1 cellular context compared by ENCODE assay signal in the genomic region with DNA sequence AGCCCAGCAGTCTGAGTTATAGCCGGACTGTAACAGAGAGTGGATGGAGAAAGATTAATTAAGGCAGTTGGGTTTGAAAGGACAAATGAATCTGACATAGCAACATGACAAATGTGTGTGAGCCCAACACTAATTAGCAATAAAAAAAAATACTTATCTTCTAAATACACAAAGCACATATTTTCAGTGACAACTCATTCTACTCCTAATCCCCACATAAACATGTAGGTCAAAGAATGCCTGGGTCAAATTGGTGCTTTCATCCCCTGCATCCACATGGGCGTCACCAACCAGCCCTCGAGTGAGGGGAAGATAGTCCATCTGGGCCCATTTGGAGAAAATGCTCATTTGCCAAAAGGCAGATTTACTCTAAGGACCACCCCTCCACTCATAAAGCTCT.
TF ChIP-seq lines count a peak whose summit lies in the region.

No MANE protein-coding gene starts in this region.

TF ChIP-seq in K562, 482 proteins besides CTCF, POLR2A, EP300 and RAD21 (continued from another document):
- TF ChIP-seq, protein P1, sequence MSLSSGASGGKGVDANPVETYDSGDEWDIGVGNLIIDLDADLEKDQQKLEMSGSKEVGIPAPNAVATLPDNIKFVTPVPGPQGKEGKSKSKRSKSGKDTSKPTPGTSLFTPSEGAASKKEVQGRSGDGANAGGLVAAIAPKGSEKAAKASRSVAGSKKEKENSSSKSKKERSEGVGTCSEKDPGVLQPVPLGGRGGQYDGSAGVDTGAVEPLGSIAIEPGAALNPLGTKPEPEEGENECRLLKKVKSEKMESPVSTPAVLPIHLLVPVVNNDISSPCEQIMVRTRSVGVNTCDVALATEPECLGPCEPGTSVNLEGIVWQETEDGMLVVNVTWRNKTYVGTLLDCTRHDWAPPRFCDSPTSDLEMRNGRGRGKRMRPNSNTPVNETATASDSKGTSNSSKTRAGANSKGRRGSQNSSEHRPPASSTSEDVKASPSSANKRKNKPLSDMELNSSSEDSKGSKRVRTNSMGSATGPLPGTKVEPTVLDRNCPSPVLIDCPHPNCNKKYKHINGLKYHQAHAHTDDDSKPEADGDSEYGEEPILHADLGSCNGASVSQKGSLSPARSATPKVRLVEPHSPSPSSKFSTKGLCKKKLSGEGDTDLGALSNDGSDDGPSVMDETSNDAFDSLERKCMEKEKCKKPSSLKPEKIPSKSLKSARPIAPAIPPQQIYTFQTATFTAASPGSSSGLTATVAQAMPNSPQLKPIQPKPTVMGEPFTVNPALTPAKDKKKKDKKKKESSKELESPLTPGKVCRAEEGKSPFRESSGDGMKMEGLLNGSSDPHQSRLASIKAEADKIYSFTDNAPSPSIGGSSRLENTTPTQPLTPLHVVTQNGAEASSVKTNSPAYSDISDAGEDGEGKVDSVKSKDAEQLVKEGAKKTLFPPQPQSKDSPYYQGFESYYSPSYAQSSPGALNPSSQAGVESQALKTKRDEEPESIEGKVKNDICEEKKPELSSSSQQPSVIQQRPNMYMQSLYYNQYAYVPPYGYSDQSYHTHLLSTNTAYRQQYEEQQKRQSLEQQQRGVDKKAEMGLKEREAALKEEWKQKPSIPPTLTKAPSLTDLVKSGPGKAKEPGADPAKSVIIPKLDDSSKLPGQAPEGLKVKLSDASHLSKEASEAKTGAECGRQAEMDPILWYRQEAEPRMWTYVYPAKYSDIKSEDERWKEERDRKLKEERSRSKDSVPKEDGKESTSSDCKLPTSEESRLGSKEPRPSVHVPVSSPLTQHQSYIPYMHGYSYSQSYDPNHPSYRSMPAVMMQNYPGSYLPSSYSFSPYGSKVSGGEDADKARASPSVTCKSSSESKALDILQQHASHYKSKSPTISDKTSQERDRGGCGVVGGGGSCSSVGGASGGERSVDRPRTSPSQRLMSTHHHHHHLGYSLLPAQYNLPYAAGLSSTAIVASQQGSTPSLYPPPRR (CRISPR knock-in tag; IDR thresholded peaks at IDR 0.05; ENCODE audit: borderline replicate concordance) = 0 out of 2 replicates have a peak, but pooled peaks have one; percentile 34
- TF ChIP-seq, protein P2, sequence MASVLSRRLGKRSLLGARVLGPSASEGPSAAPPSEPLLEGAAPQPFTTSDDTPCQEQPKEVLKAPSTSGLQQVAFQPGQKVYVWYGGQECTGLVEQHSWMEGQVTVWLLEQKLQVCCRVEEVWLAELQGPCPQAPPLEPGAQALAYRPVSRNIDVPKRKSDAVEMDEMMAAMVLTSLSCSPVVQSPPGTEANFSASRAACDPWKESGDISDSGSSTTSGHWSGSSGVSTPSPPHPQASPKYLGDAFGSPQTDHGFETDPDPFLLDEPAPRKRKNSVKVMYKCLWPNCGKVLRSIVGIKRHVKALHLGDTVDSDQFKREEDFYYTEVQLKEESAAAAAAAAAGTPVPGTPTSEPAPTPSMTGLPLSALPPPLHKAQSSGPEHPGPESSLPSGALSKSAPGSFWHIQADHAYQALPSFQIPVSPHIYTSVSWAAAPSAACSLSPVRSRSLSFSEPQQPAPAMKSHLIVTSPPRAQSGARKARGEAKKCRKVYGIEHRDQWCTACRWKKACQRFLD (CRISPR knock-in tag; IDR thresholded peaks at IDR 0.05) = no peak
- no peak for TF ChIP-seq NFIX (CRISPR knock-in tag; IDR thresholded peaks at IDR 0.05; ENCODE audit: low read depth)
- TF ChIP-seq, protein P3, sequence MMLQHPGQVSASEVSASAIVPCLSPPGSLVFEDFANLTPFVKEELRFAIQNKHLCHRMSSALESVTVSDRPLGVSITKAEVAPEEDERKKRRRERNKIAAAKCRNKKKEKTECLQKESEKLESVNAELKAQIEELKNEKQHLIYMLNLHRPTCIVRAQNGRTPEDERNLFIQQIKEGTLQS (IDR thresholded peaks at IDR 0.05) = no peak
- TF ChIP-seq, protein P3 (CRISPR knock-in tag; conservative IDR thresholded peaks at IDR 0.05) = no peak
- TF ChIP-seq KAT7 (CRISPR knock-in tag; IDR thresholded peaks at IDR 0.05; ENCODE audit: borderline replicate concordance) = peak; percentile 35; the same call in 1 of the 2 replicates
- peak; percentile 30 for TF ChIP-seq ZFX (CRISPR knock-in tag; IDR thresholded peaks at IDR 0.05)
- no peak for TF ChIP-seq NFATC3 (IDR thresholded peaks at IDR 0.05)
- no peak for TF ChIP-seq ARID1B (IDR thresholded peaks at IDR 0.05)
- peak; percentile 66 for TF ChIP-seq MEIS2 (IDR thresholded peaks at IDR 0.05; ENCODE audit: partially characterized antibody)
- TF ChIP-seq TCF3 (CRISPR knock-in tag; IDR thresholded peaks at IDR 0.05) = peak; percentile 39; the same call in 1 of the 2 replicates
- no peak for TF ChIP-seq ZNF134 (CRISPR knock-in tag; conservative IDR thresholded peaks at IDR 0.05)
- TF ChIP-seq FIP1L1 (IDR thresholded peaks at IDR 0.05; ENCODE audit: low read depth, low read length, poor library complexity, severe bottlenecking) = no peak
- TF ChIP-seq, protein P4, sequence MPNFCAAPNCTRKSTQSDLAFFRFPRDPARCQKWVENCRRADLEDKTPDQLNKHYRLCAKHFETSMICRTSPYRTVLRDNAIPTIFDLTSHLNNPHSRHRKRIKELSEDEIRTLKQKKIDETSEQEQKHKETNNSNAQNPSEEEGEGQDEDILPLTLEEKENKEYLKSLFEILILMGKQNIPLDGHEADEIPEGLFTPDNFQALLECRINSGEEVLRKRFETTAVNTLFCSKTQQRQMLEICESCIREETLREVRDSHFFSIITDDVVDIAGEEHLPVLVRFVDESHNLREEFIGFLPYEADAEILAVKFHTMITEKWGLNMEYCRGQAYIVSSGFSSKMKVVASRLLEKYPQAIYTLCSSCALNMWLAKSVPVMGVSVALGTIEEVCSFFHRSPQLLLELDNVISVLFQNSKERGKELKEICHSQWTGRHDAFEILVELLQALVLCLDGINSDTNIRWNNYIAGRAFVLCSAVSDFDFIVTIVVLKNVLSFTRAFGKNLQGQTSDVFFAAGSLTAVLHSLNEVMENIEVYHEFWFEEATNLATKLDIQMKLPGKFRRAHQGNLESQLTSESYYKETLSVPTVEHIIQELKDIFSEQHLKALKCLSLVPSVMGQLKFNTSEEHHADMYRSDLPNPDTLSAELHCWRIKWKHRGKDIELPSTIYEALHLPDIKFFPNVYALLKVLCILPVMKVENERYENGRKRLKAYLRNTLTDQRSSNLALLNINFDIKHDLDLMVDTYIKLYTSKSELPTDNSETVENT (CRISPR knock-in tag; IDR thresholded peaks at IDR 0.05) = no peak
- TF ChIP-seq, protein P5, sequence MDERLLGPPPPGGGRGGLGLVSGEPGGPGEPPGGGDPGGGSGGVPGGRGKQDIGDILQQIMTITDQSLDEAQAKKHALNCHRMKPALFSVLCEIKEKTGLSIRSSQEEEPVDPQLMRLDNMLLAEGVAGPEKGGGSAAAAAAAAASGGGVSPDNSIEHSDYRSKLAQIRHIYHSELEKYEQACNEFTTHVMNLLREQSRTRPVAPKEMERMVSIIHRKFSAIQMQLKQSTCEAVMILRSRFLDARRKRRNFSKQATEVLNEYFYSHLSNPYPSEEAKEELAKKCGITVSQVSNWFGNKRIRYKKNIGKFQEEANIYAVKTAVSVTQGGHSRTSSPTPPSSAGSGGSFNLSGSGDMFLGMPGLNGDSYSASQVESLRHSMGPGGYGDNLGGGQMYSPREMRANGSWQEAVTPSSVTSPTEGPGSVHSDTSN (CRISPR knock-in tag; IDR thresholded peaks at IDR 0.05; ENCODE audit: low read depth) = no peak
- TF ChIP-seq, protein P5 (tag; conservative IDR thresholded peaks at IDR 0.05; ENCODE audit: low read depth) = peak; percentile 87
- TF ChIP-seq, protein P6, sequence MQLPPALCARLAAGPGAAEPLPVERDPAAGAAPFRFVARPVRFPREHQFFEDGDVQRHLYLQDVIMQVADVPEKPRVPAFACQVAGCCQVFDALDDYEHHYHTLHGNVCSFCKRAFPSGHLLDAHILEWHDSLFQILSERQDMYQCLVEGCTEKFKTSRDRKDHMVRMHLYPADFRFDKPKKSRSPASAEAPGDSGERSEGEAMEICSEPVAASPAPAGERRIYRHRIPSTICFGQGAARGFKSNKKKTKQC (CRISPR knock-in tag; IDR thresholded peaks at IDR 0.05) = no peak
- TF ChIP-seq POLR3A (IDR thresholded peaks at IDR 0.05; ENCODE audit: borderline replicate concordance, extremely low read depth, insufficient read depth, insufficient read length) = no peak
- no peak for TF ChIP-seq TRIM28 (IDR thresholded peaks at IDR 0.05)
